In the genomic region with DNA sequence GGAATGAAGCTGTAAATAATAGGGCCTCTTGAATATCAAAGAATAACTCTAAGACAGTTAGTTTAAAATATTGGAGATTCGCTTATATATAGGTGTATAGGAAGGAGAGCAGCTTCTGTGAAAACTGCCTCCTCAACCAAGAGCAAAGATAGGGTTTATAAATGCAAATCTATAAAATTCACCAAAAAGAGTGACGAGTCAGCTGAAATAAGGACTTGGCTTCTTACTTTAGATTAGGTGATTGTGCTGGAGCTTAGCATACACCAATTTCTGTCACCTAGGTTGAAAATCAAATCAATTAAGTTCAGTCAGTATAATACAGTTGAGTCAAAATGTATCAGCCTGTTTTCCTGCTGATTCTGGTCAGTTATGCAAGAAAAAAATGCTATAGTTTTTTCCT, we compare ENCODE assay signal across 28 cellular contexts.
"Had no signal": no experiment of that assay in that cellular context is flagged by ENCODE, and none has a peak within 500 bp of the region (broad histone marks: within the 10 kb centered on the region; RNA-seq: fewer than 3 reads in every experiment).

No MANE protein-coding gene starts in this region.

- H3K27me3 ChIP-seq: colonic mucosa, dorsolateral prefrontal cortex, esophagus muscularis mucosa, esophagus squamous epithelium, foreskin keratinocyte, gastrocnemius medialis, gastroesophageal sphincter, heart left ventricle, heart right ventricle had no signal

- H3K27me3 Mint-ChIP-seq: dendritic cell treated with granulocyte-macrophage colony-stimulating factor and Interleukin-4, amounts not matched to agents 40 ng/mL and 50 ng/mL, for 4 days; effector memory CD8-positive, alpha-beta T cell had no signal

- H3K4me1 ChIP-seq: colonic mucosa, esophagus muscularis mucosa, esophagus squamous epithelium, foreskin keratinocyte, gastrocnemius medialis, gastroesophageal sphincter, heart left ventricle, heart right ventricle had no signal

- DNase-seq: colonic mucosa; cortex of kidney; dermis blood vessel endothelial cell; dorsolateral prefrontal cortex; effector CD4-positive, alpha-beta T cell; effector CD8-positive, alpha-beta T cell; effector memory CD4-positive, alpha-beta T cell; effector memory CD8-positive, alpha-beta T cell; endodermal cell; erythroblast; esophagus squamous epithelium; foreskin fibroblast; foreskin keratinocyte; foreskin melanocyte; gastrocnemius medialis; glutamatergic neuron; head of caudate nucleus; heart left ventricle; heart right ventricle had no signal

- H3K4me3 Mint-ChIP-seq: dendritic cell treated with granulocyte-macrophage colony-stimulating factor and Interleukin-4, amounts not matched to agents 40 ng/mL and 50 ng/mL, for 4 days; effector memory CD8-positive, alpha-beta T cell; endodermal cell had no signal

- FAIRE-seq: endometrium, endothelial cell of umbilical vein, frontal cortex had no signal

- H3K4me1 Mint-ChIP-seq: endodermal cell had no signal

- ATAC-seq: effector memory CD8-positive, alpha-beta T cell; esophagus mucosa; foreskin keratinocyte; gastrocnemius medialis; gastroesophageal sphincter; heart left ventricle; heart right ventricle had no signal

- H3K27ac ChIP-seq: colonic mucosa, coronary artery, dorsolateral prefrontal cortex, epithelial cell of prostate, esophagus muscularis mucosa, esophagus squamous epithelium, foreskin keratinocyte, gastrocnemius medialis, gastroesophageal sphincter, heart left ventricle, heart right ventricle had no signal

- H3K9me3 ChIP-seq: colonic mucosa, esophagus muscularis mucosa, gastrocnemius medialis, gastroesophageal sphincter, heart right ventricle had no signal

- H3K27ac Mint-ChIP-seq: dendritic cell treated with granulocyte-macrophage colony-stimulating factor and Interleukin-4, amounts not matched to agents 40 ng/mL and 50 ng/mL, for 4 days; effector memory CD8-positive, alpha-beta T cell; endodermal cell had no signal

- H3K36me3 ChIP-seq: colonic mucosa, esophagus muscularis mucosa, esophagus squamous epithelium, gastrocnemius medialis, gastroesophageal sphincter, heart left ventricle, heart right ventricle had no signal

- H3K4me3 ChIP-seq: colonic mucosa, coronary artery, dorsolateral prefrontal cortex, esophagus muscularis mucosa, esophagus squamous epithelium, gastrocnemius medialis, gastroesophageal sphincter, heart left ventricle, heart right ventricle had no signal
